1 cellular context compared by ENCODE assay signal in genomic region chr4:56388311-56388710, GRCh38.
TF ChIP-seq lines count a peak whose summit lies in the region.

No MANE protein-coding gene starts in this region.

TF ChIP-seq in K562, 482 proteins besides CTCF, POLR2A, EP300 and RAD21 (continued from another document):
- TF ChIP-seq PATZ1 (CRISPR knock-in tag; IDR thresholded peaks at IDR 0.05; ENCODE audit: borderline replicate concordance) (no peak), FOXK2 (conservative IDR thresholded peaks at IDR 0.05 in 1 of 2, IDR thresholded peaks at IDR 0.05 in 1 of 2; ENCODE audit: low read depth in 2 of 2) (no peak), PHB (CRISPR knock-in tag; IDR thresholded peaks at IDR 0.05) (no peak)
